8 cellular contexts compared by ENCODE assay signal in the genomic region with DNA sequence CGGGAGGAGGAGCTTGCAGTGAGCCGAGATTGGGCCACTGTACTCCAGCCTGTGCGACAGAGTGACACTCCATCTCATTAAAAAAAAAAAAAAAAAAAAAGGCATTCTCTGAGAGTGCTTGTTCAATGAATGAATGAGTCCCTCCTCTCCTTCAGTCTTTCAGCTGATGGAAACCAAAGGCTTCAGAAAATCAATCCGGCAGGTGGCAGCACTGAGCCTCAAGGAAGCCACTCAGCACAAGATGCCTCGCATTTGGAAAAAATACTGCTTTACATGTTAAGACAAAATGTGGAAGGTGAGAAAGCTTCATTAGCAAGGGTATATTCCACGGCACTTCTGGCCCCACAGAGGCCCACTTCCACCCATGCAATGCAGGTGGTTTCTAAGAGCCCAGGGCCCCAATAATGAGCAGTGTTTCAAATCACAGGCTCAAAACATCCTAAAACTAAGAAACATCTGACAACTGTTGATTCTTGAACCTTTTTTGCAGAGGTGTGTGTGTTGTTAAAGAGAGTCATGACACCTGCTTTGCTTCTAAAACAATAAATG. TPM values are rescaled to one million over a fixed set of nuclear protein-coding genes. Genes with fewer than 3 reads are reported as not detected.
DNase-seq lines count a peak whose midpoint lies in the region; ATAC-seq and TF ChIP-seq lines count a peak whose summit lies in the region.

No MANE protein-coding gene starts in this region.

- H3K4me3 ChIP-seq in adrenal gland: no peak overlapping the region
- H3K4me3 ChIP-seq in heart right ventricle: no peak overlapping the region

- H3K27ac ChIP-seq in adrenal gland (peak overlapping the region in 1 of 5 donors; percentile 53), heart right ventricle (peak overlapping the region in 1 of 10 donors; percentile 63)

- H3K9me3 Mint-ChIP-seq in T-helper 1 cell treated with Interleukin-12 subunit alpha and Interleukin-12 subunit beta and Interleukin-4 antibody, amounts not matched to agents 30 μg/mL and 1 μg/mL, for 36 hours: no peaks in the 10 kb centered on the region

- H3K27ac Mint-ChIP-seq in T-helper 1 cell treated with Interleukin-12 subunit alpha and Interleukin-12 subunit beta and Interleukin-4 antibody, amounts not matched to agents 30 μg/mL and 1 μg/mL, for 36 hours: peak overlapping the region; percentile 26

- H3K27me3 ChIP-seq in adrenal gland (no peaks in the 10 kb centered on the region), heart right ventricle (no peaks in the 10 kb centered on the region)

- peaks cover 34% of the 10 kb centered on the region for H3K36me3 Mint-ChIP-seq in T-helper 1 cell treated with Interleukin-12 subunit alpha and Interleukin-12 subunit beta and Interleukin-4 antibody, amounts not matched to agents 30 μg/mL and 1 μg/mL, for 36 hours (ENCODE audit: low read depth)

- H3K27me3 Mint-ChIP-seq in T-helper 1 cell treated with Interleukin-12 subunit alpha and Interleukin-12 subunit beta and Interleukin-4 antibody, amounts not matched to agents 30 μg/mL and 1 μg/mL, for 36 hours (ENCODE audit: low read depth): no peaks in the 10 kb centered on the region

- no peak for TF ChIP-seq POLR2A in adrenal gland (IDR thresholded peaks at IDR 0.05)

- peaks cover 0 to 20% of the 10 kb centered on the region in 2 donors for H3K4me1 ChIP-seq in adrenal gland (replicated peaks in 1 of 2)
- peaks cover 9 to 61% (median 24%) of the 10 kb centered on the region in 9 donors for H3K4me1 ChIP-seq in heart right ventricle

- TF ChIP-seq CTCF in GM12874 (IDR thresholded peaks at IDR 0.05; ENCODE audit: insufficient read depth, low read depth, low read length) (peak; percentile 65), adrenal gland (IDR thresholded peaks at IDR 0.05) (peak; percentile 82 to 89 (median 86)), heart right ventricle (IDR thresholded peaks at IDR 0.05) (peak; percentile 67 to 87 (median 80))

- intact Hi-C loops in adrenal gland (cut with DNase I) (loop anchor here (5.0 to 10.0 kb wide), 2 partner anchors 89 to 192 kb away; a partner anchor contains a TSS), heart right ventricle (cut with DNase I) (loop anchor here in 9 of 10 donors (1.0 to 5.0 kb wide), 6 partner anchors 69 to 90 kb away; a partner anchor contains a TSS)

- ATAC-seq in heart right ventricle (peak in 7 of 8 donors; percentile 58 to 74 (median 68)), HG03097 (IDR thresholded peaks at IDR 0.05; ENCODE audit: low FRiP score, unreplicated experiment) (no peak), HG03442 (IDR thresholded peaks at IDR 0.05; ENCODE audit: unreplicated experiment) (no peak)

- peaks cover 25% of the 10 kb centered on the region for H3K4me1 Mint-ChIP-seq in T-helper 1 cell treated with Interleukin-12 subunit alpha and Interleukin-12 subunit beta and Interleukin-4 antibody, amounts not matched to agents 30 μg/mL and 1 μg/mL, for 36 hours (ENCODE audit: low read depth)

- no peak overlapping the region for H3K4me3 Mint-ChIP-seq in T-helper 1 cell treated with Interleukin-12 subunit alpha and Interleukin-12 subunit beta and Interleukin-4 antibody, amounts not matched to agents 30 μg/mL and 1 μg/mL, for 36 hours

- H3K36me3 ChIP-seq in adrenal gland (replicated peaks in 1 of 2) (peaks cover 0 to 39% of the 10 kb centered on the region in 2 donors), heart right ventricle (peaks cover 0 to 77% (median 7%) of the 10 kb centered on the region in 9 donors)

- WGBS in adrenal gland, 4 donors: 21 to 30% (median 25%) methylated on average over 6 of the region's 6 CpGs
- 33 to 36% methylated on average over 6 of the region's 6 CpGs for WGBS in heart right ventricle, 2 donors

- H3K9me3 ChIP-seq in adrenal gland (replicated peaks in 1 of 3) (no peaks in the 10 kb centered on the region), heart right ventricle (no peaks in the 10 kb centered on the region)

- DNase-seq in NCI-H1694 treated with DMSO at 0.1 percent for 48 hours (lab: John Stamatoyannopoulos, UW): peak; percentile 61
- peak; percentile 83 to 97 (median 91) for DNase-seq in adrenal gland
- DNase-seq in heart right ventricle: peak; percentile 71 to 89
- peak; percentile 84 for DNase-seq in retina

RNA-seq across cellular contexts. Expression of a gene that starts 33.9 kb away (rescaled TPM):
- total RNA-seq in adrenal gland (10 to 100 TPM; 15.8 to 63.9 (median 25.3) TPM), heart right ventricle (10 to 100 TPM in 6 of 10 donors, 1 to 10 TPM in 4; 6.8 to 19.2 (median 11.3) TPM)
- polyA plus RNA-seq in adrenal gland (10 to 100 TPM; 23.6 to 38.4 (median 32.7) TPM), heart right ventricle (10 to 100 TPM; 19.7 to 23.2 TPM)

RNA-seq across cellular contexts. Expression of a gene that starts 52.1 kb away (rescaled TPM):
- total RNA-seq in adrenal gland (10 to 100 TPM; 18.1 to 53.0 (median 29.4) TPM), heart right ventricle (10 to 100 TPM; 12.6 to 21.0 (median 15.6) TPM)
- polyA plus RNA-seq in adrenal gland (10 to 100 TPM; 10.7 to 15.1 (median 14.8) TPM), heart right ventricle (10 to 100 TPM in 1 of 2 donors, 1 to 10 TPM in 1; 7.5 to 27.7 TPM)

Comparison
In these comparisons a context has a peak if more than half of its experiments do, and no peak if none do; other contexts are left out.
1. ATAC-seq: peak in heart right ventricle (7 of 8); none in HG03097 (single experiment) and HG03442 (single experiment).
2. Peak in every context shown above with its lines, with median percentiles within 50 percentile points of each other: CTCF ChIP-seq and DNase-seq.